ENCODE assay signal across 1 cellular context in the genomic region with DNA sequence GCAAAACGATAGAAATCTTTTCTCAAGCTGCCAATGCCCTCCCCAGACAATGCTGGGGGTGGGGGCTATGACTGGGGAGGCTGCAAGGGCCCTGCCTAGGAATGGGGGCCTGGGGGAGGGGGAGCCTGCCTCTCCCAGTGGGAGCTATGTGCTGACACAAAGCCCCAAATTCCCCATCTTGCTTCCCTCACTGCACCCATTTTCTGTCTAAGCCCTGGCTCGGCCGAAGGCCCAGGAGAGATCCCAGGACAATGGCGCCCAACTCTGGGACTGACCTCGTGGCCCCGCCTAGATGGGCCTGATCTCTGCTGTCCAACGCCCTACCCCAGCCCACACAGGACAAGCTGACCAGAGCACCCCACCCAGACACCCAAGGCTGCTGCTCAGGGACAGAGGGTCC.
TF ChIP-seq lines count a peak whose summit lies in the region.

No MANE protein-coding gene starts in this region.

TF ChIP-seq in H1, 55 proteins besides CTCF, POLR2A, EP300 and RAD21:
- TF ChIP-seq JUN (IDR thresholded peaks at IDR 0.05; ENCODE audit: low read depth, low read length) (no peak), POU5F1 (IDR thresholded peaks at IDR 0.05; ENCODE audit: low read depth, low read length) (no peak), EZH2 (IDR thresholded peaks at IDR 0.05; ENCODE audit: low read depth, low read length, severe bottlenecking) (no peak), CHD1 (IDR thresholded peaks at IDR 0.05; ENCODE audit: low read depth, low read length) (no peak), BRCA1 (IDR thresholded peaks at IDR 0.05; ENCODE audit: low read depth, low read length) (no peak), TBP (IDR thresholded peaks at IDR 0.05; ENCODE audit: low read depth, low read length) (no peak), HDAC6 (IDR thresholded peaks at IDR 0.05; ENCODE audit: low read depth, low read length) (no peak), EGR1 (IDR thresholded peaks at IDR 0.05; ENCODE audit: borderline replicate concordance, low read depth, low read length) (no peak), KDM4A (IDR thresholded peaks at IDR 0.05; ENCODE audit: low read depth, low read length, severe bottlenecking) (no peak), ASH2L (IDR thresholded peaks at IDR 0.05; ENCODE audit: low read length) (no peak), GTF2F1 (IDR thresholded peaks at IDR 0.05; ENCODE audit: borderline replicate concordance, low read depth, low read length) (no peak), FOSL1 (IDR thresholded peaks at IDR 0.05; ENCODE audit: insufficient read depth, low read depth, low read length) (no peak), JUND (IDR thresholded peaks at IDR 0.05; ENCODE audit: low read length) (no peak), TEAD4 (IDR thresholded peaks at IDR 0.05; ENCODE audit: low read depth, low read length) (no peak), SP1 (IDR thresholded peaks at IDR 0.05; ENCODE audit: low read depth, low read length) (no peak), SIN3A (conservative IDR thresholded peaks at IDR 0.05 in 1 of 2, IDR thresholded peaks at IDR 0.05 in 1 of 2; ENCODE audit: low read depth in 1 of 2, low read length in 2 of 2) (no peak), RXRA (IDR thresholded peaks at IDR 0.05; ENCODE audit: insufficient read depth, low read depth, low read length) (no peak)
- TF ChIP-seq, protein P1, sequence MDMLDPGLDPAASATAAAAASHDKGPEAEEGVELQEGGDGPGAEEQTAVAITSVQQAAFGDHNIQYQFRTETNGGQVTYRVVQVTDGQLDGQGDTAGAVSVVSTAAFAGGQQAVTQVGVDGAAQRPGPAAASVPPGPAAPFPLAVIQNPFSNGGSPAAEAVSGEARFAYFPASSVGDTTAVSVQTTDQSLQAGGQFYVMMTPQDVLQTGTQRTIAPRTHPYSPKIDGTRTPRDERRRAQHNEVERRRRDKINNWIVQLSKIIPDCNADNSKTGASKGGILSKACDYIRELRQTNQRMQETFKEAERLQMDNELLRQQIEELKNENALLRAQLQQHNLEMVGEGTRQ (IDR thresholded peaks at IDR 0.05; ENCODE audit: low read length) = no peak
